Comparison of ENCODE assay signal across 31 cellular contexts in genomic region chr5:79151933-79152671, GRCh38. TPM values are rescaled to one million over a fixed set of nuclear protein-coding genes. Genes with fewer than 3 reads are reported as not detected.
DNase-seq lines count a peak whose midpoint lies in the region; FAIRE-seq and TF ChIP-seq lines count a peak whose summit lies in the region.
"Had no signal": no experiment of that assay in that cellular context is flagged by ENCODE, and none has a peak within 500 bp of the region (broad histone marks: within the 10 kb centered on the region; RNA-seq: fewer than 3 reads in every experiment).

No MANE protein-coding gene starts in this region.

- 67% methylated on average over 6 of the region's 6 CpGs for WGBS in SK-N-SH (ENCODE audit: low lambda C conversion rate)

- no peak for TF ChIP-seq RAD21 in SK-N-SH (IDR thresholded peaks at IDR 0.05; ENCODE audit: low read length)

- no peak overlapping the region for H3K27ac ChIP-seq in neural progenitor cell
- no peak overlapping the region for H3K27ac ChIP-seq in SK-N-SH (ENCODE audit: low read depth in 2 of 2, low read length in 1 of 2)
- H3K27ac ChIP-seq: right lobe of liver, RWPE1, testis had no signal

- H2AFZ ChIP-seq in neural progenitor cell (replicated peaks) = no peak overlapping the region
- no peak overlapping the region for H2AFZ ChIP-seq in SK-N-SH (ENCODE audit: low read depth)

- no peaks in the 10 kb centered on the region for H3K9me2 ChIP-seq in SK-N-SH

- H3K27me3 Mint-ChIP-seq in progenitor cell of endocrine pancreas = no peaks in the 10 kb centered on the region
- peaks cover 5% of the 10 kb centered on the region for H3K27me3 Mint-ChIP-seq in neural progenitor cell (ENCODE audit: insufficient read depth, low read depth)
- H3K27me3 Mint-ChIP-seq: stimulated activated naive CD8-positive, alpha-beta T cell treated with anti-CD3 and anti-CD28 coated beads, Interleukin-15, Interleukin-2, amounts not matched to agents 100 ng/mL and 50 ng/mL, for 24 hours had no signal

- CTCF ChIA-PET in SK-N-SH (lab: Yijun Ruan, JAX) = interaction anchor here (2.3 to 3.3 kb wide), 2 partner anchors 19 to 127 kb away, joined by 7 to 11 read pairs; no protein-coding TSS in a partner anchor

- TF ChIP-seq CTCF in choroid plexus epithelial cell (conservative IDR thresholded peaks at IDR 0.05; ENCODE audit: low read depth, low read length) = no peak
- TF ChIP-seq CTCF in progenitor cell of endocrine pancreas (IDR thresholded peaks at IDR 0.05; ENCODE audit: unreplicated experiment) = no peak
- no peak for TF ChIP-seq CTCF in neural progenitor cell (IDR thresholded peaks at IDR 0.05)
- no peak for TF ChIP-seq CTCF in SK-N-SH (IDR thresholded peaks at IDR 0.05)

- H3K4me3 ChIP-seq in choroid plexus epithelial cell (ENCODE audit: low read depth, low read length) = no peak overlapping the region
- no peak overlapping the region for H3K4me3 ChIP-seq in neural progenitor cell
- no peak overlapping the region for H3K4me3 ChIP-seq in SK-N-SH (ENCODE audit: low read depth in 2 of 2, low read length in 1 of 2)
- H3K4me3 ChIP-seq: right lobe of liver, testis had no signal

- no peaks in the 10 kb centered on the region for H3F3A ChIP-seq in neural progenitor cell (ENCODE audit: low read depth)
- H3F3A ChIP-seq in SK-N-SH (replicated peaks; ENCODE audit: insufficient read depth) = no peaks in the 10 kb centered on the region

- no peaks in the 10 kb centered on the region for H3K4me1 ChIP-seq in neural progenitor cell
- no peaks in the 10 kb centered on the region for H3K4me1 ChIP-seq in SK-N-SH (ENCODE audit: control insufficient read depth in 1 of 2, insufficient read depth in 2 of 2, low read depth in 1 of 2, low read length in 1 of 2)
- H3K4me1 ChIP-seq: right lobe of liver, testis had no signal

- H3K9ac ChIP-seq in neural progenitor cell = no peak overlapping the region
- H3K9ac ChIP-seq in SK-N-SH = no peak overlapping the region

- TF ChIP-seq POLR2A in GM12891 (IDR thresholded peaks at IDR 0.05; ENCODE audit: low read depth, low read length) = no peak

- no peaks in the 10 kb centered on the region for H4K20me1 ChIP-seq in neural progenitor cell (ENCODE audit: low read depth)
- no peaks in the 10 kb centered on the region for H4K20me1 ChIP-seq in SK-N-SH (ENCODE audit: insufficient read depth)

- H3K27me3 ChIP-seq in neural progenitor cell = no peaks in the 10 kb centered on the region
- H3K27me3 ChIP-seq in SK-N-SH (ENCODE audit: insufficient read depth) = no peaks in the 10 kb centered on the region
- H3K27me3 ChIP-seq: right lobe of liver, testis had no signal

- H3K36me3 ChIP-seq in neural progenitor cell (no peaks in the 10 kb centered on the region), SK-N-SH (replicated peaks in 1 of 2; ENCODE audit: control insufficient read depth in 1 of 2, insufficient read depth in 2 of 2, low read length in 1 of 2) (no peaks in the 10 kb centered on the region)
- H3K36me3 ChIP-seq: right lobe of liver had no signal

- no peak for DNase-seq in GM12891 (ENCODE audit: insufficient read length, low spot score)
- DNase-seq in NCI-H69 (lab: John Stamatoyannopoulos, UW) = peak; percentile 12
- peak; percentile 57 for DNase-seq in choroid plexus epithelial cell (ENCODE audit: low read depth)
- DNase-seq in progenitor cell of endocrine pancreas (ENCODE audit: low spot score, unreplicated experiment) = no peak
- no peak for DNase-seq in neural progenitor cell (ENCODE audit: low spot score)
- no peak for DNase-seq in SK-N-SH
- DNase-seq in AG08395 (ENCODE audit: low spot score) = no peak
- DNase-seq: activated CD4-positive, alpha-beta T cell treated with anti-CD3 and anti-CD28 coated beads, Interleukin-2, amount 50 U/mL, for 48 hours; activated gamma-delta T cell treated with Interleukin-2 at 50 U/mL for 16 hours; activated T-cell treated with anti-CD3 and anti-CD28 coated beads, Interleukin-2, amount 50 U/mL, for 48 hours; CD8-positive, alpha-beta memory T cell; DMS 273 treated with DMSO at 0.1 percent for 48 hours; mesenchymal stem cell; NCI-H1048; NCI-H1694 treated with DMSO at 0.1 percent for 48 hours; NCI-H2171; NCI-H524; OCI-M1; right lobe of liver; stimulated activated CD8-positive, alpha-beta memory T cell treated with anti-CD3 and anti-CD28 coated beads, Interleukin-4, amount 100 ng/mL, for 48 hours; testis had no signal

- H3K36me3 Mint-ChIP-seq in progenitor cell of endocrine pancreas (ENCODE audit: insufficient read depth) (no peaks in the 10 kb centered on the region), neural progenitor cell (no peaks in the 10 kb centered on the region)
- H3K36me3 Mint-ChIP-seq: CD8-positive, alpha-beta memory T cell had no signal

- no peaks in the 10 kb centered on the region for H3K9me3 ChIP-seq in neural progenitor cell (ENCODE audit: low read depth)
- H3K9me3 ChIP-seq in SK-N-SH = no peaks in the 10 kb centered on the region
- H3K9me3 ChIP-seq: right lobe of liver, testis had no signal

- peak; percentile 65 for FAIRE-seq in GM12891 (lab: Jason Lieb, UNC)
- FAIRE-seq: GM12892, islet of Langerhans, urothelium cell line had no signal

- H3K4me1 Mint-ChIP-seq in progenitor cell of endocrine pancreas (ENCODE audit: low read depth) (no peaks in the 10 kb centered on the region), neural progenitor cell (peaks cover 5% of the 10 kb centered on the region)
- H3K4me1 Mint-ChIP-seq: CD8-positive, alpha-beta memory T cell; neural crest cell had no signal

- H3K27ac Mint-ChIP-seq in progenitor cell of endocrine pancreas (peak overlapping the region; percentile 30), neural progenitor cell (no peak overlapping the region)
- H3K27ac Mint-ChIP-seq: stimulated activated naive CD8-positive, alpha-beta T cell treated with anti-CD3 and anti-CD28 coated beads, Interleukin-15, Interleukin-2, amounts not matched to agents 100 ng/mL and 50 ng/mL, for 24 hours had no signal

- H3K9me3 Mint-ChIP-seq in progenitor cell of endocrine pancreas (ENCODE audit: low read depth) (no peaks in the 10 kb centered on the region), neural progenitor cell (no peaks in the 10 kb centered on the region)
- H3K9me3 Mint-ChIP-seq: neural crest cell; stimulated activated naive CD8-positive, alpha-beta T cell treated with anti-CD3 and anti-CD28 coated beads, Interleukin-15, Interleukin-2, amounts not matched to agents 100 ng/mL and 50 ng/mL, for 24 hours had no signal

- no peak for TF ChIP-seq EP300 in SK-N-SH (IDR thresholded peaks at IDR 0.05; ENCODE audit: borderline replicate concordance in 1 of 2, low read depth in 1 of 2, low read length in 1 of 2)

- H3K4me2 ChIP-seq in neural progenitor cell (no peak overlapping the region), SK-N-SH (no peak overlapping the region)

- POLR2A ChIA-PET in SK-N-SH (lab: Yijun Ruan, JAX) = no interaction called here

- no peaks in the 10 kb centered on the region for H3K79me2 ChIP-seq in neural progenitor cell (ENCODE audit: low read depth)
- no peaks in the 10 kb centered on the region for H3K79me2 ChIP-seq in SK-N-SH (ENCODE audit: insufficient read depth)

- no peak overlapping the region for H3K4me3 Mint-ChIP-seq in progenitor cell of endocrine pancreas (ENCODE audit: low read depth)
- no peak overlapping the region for H3K4me3 Mint-ChIP-seq in neural progenitor cell
- H3K4me3 Mint-ChIP-seq: CD8-positive, alpha-beta memory T cell; neural crest cell; stimulated activated naive CD8-positive, alpha-beta T cell treated with anti-CD3 and anti-CD28 coated beads, Interleukin-15, Interleukin-2, amounts not matched to agents 100 ng/mL and 50 ng/mL, for 24 hours had no signal

TF ChIP-seq in GM12891, 5 proteins besides CTCF, POLR2A, EP300 and RAD21:
- TF ChIP-seq POLR2AphosphoS5 (IDR thresholded peaks at IDR 0.05; ENCODE audit: low read depth, low read length) = no peak
- no peak for TF ChIP-seq TAF1 (IDR thresholded peaks at IDR 0.05; ENCODE audit: low read depth, low read length)
- TF ChIP-seq PAX5 (IDR thresholded peaks at IDR 0.05; ENCODE audit: insufficient read depth, low read length, severe bottlenecking) = no peak
- no peak for TF ChIP-seq POU2F2 (IDR thresholded peaks at IDR 0.05; ENCODE audit: low read depth, low read length)
- TF ChIP-seq SPI1 (IDR thresholded peaks at IDR 0.05; ENCODE audit: low read depth, low read length) = no peak

TF ChIP-seq in SK-N-SH, 30 proteins besides CTCF, POLR2A, EP300 and RAD21 (continues in another document):
- TF ChIP-seq GABPA (IDR thresholded peaks at IDR 0.05; ENCODE audit: low read depth) (no peak), USF2 (IDR thresholded peaks at IDR 0.05; ENCODE audit: borderline replicate concordance, low read depth, low read length) (no peak), NFIC (IDR thresholded peaks at IDR 0.05; ENCODE audit: borderline replicate concordance) (no peak), POLR2AphosphoS5 (IDR thresholded peaks at IDR 0.05; ENCODE audit: low read depth, low read length) (no peak), FOSL2 (IDR thresholded peaks at IDR 0.05; ENCODE audit: borderline replicate concordance, low read depth) (no peak), SMC3 (IDR thresholded peaks at IDR 0.05; ENCODE audit: low read depth, low read length) (no peak)

RNA-seq across cellular contexts. Expression of gene BHMT, which starts 40.5 kb away (rescaled TPM):
- not detected for polyA plus RNA-seq in GM12891 (2012; ENCODE audit: low read depth, missing spikeins)
- total RNA-seq in progenitor cell of endocrine pancreas (1.2 and 1.4 TPM in 2 replicates), neural progenitor cell (ENCODE audit: low replicate concordance) (0.45 and 1.1 TPM in 2 replicates)
- polyA plus RNA-seq in SK-N-SH (2012; rRNA removed) = not detected in 2 replicates
- not detected in 2 replicates for polyA plus RNA-seq in SK-N-SH (2012; cell fraction: cytosol; rRNA removed)
- polyA plus RNA-seq in SK-N-SH (2012; cell fraction: nucleus; rRNA removed) = not detected in 2 replicates
- total RNA-seq: CD8-positive, alpha-beta memory T cell; glomerular endothelial cell; neural crest cell; SK-MEL-5; T-helper 1 cell treated with Interleukin-12 subunit alpha and Interleukin-12 subunit beta and Interleukin-4 antibody, amounts not matched to agents 30 ng/mL and 1 ng/mL, for 36 hours had no signal
- polyA plus RNA-seq: BJ; CD8-positive, alpha-beta memory T cell had no signal

Comparison
In these comparisons a context has a peak if more than half of its experiments do, and no peak if none do; other contexts are left out.
1. DNase-seq: peak in NCI-H69 (single experiment) and choroid plexus epithelial cell (single experiment); none in GM12891 (single experiment), progenitor cell of endocrine pancreas (single experiment), neural progenitor cell (single experiment), SK-N-SH (single experiment) and AG08395 (single experiment).